ENCODE assay signal across 8 cellular contexts in genomic region chr2:237691200-237691907, GRCh38.
A peak's percentile ranks its signal among the peaks of the same experiment; 100 is the strongest.
DNase-seq lines count a peak whose midpoint lies in the region; ATAC-seq and TF ChIP-seq lines count a peak whose summit lies in the region.

No MANE protein-coding gene starts in this region.

- no peak overlapping the region for H2BK120ac ChIP-seq in mesendoderm (ENCODE audit: low read depth, low read length)

- H3K4me3 ChIP-seq in mesendoderm (ENCODE audit: low read length) (peak overlapping the region; percentile 63), upper lobe of right lung (peak overlapping the region; percentile 79)

- H3K79me1 ChIP-seq in mesendoderm (ENCODE audit: low read length): peaks cover 20% of the 10 kb centered on the region

- H3K56ac ChIP-seq in mesendoderm (ENCODE audit: low read length): peak overlapping the region; percentile 85

- TF ChIP-seq CTCF in upper lobe of right lung (IDR thresholded peaks at IDR 0.05): no peak

- no peaks in the 10 kb centered on the region for H3K9me3 Mint-ChIP-seq in central memory CD8-positive, alpha-beta T cell

- H3K9ac ChIP-seq in mesendoderm (ENCODE audit: low read length): peak overlapping the region; percentile 83

- H3K23ac ChIP-seq in mesendoderm (ENCODE audit: low read length): no peak overlapping the region

- intact Hi-C loops in upper lobe of right lung (cut with DNase I): no loop called here

- no peak overlapping the region for H3K4ac ChIP-seq in mesendoderm (ENCODE audit: low read depth, low read length)

- H2AK5ac ChIP-seq in mesendoderm (ENCODE audit: low read length): no peak overlapping the region

- peaks cover 24% of the 10 kb centered on the region for H3K4me1 ChIP-seq in mesendoderm (ENCODE audit: control insufficient read depth, low read depth, low read length)
- H3K4me1 ChIP-seq in upper lobe of right lung: peaks cover 79% of the 10 kb centered on the region

- H3K36me3 Mint-ChIP-seq in central memory CD8-positive, alpha-beta T cell (ENCODE audit: insufficient read depth): peaks cover 26% of the 10 kb centered on the region

- H3K27me3 ChIP-seq in mesendoderm (ENCODE audit: insufficient read depth, low read length, poor library complexity): no peaks in the 10 kb centered on the region
- no peaks in the 10 kb centered on the region for H3K27me3 ChIP-seq in upper lobe of right lung

- no peak overlapping the region for H2BK5ac ChIP-seq in mesendoderm (ENCODE audit: low read length)

- DNase-seq in HEK293T (ENCODE audit: extremely low spot score) (no peak), NCI-H2227 treated with DMSO at 0.1 percent for 48 hours (lab: John Stamatoyannopoulos, UW) (peak; percentile 49), mesendoderm (no peak), upper lobe of right lung (no peak), MV-4-11 (lab: John Stamatoyannopoulos, UW) (no peak), SHP77 treated with DMSO at 0.1 percent for 48 hours (lab: John Stamatoyannopoulos, UW) (no peak)
- DNase-seq in central memory CD8-positive, alpha-beta T cell (ENCODE audit: low spot score in 2 of 2): peak in 1 of 2 donors; percentile 42

- H3K4me3 Mint-ChIP-seq in central memory CD8-positive, alpha-beta T cell: peak overlapping the region; percentile 74

- peak overlapping the region; percentile 6 for H3K18ac ChIP-seq in mesendoderm (ENCODE audit: low read length)

- H3K4me2 ChIP-seq in mesendoderm (ENCODE audit: low read length): peak overlapping the region; percentile 92

- no CpG with 5 or more reads among the region's 70 CpGs for WGBS in mesendoderm (ENCODE audit: extremely low coverage, insufficient coverage, low lambda C conversion rate)

- H4K8ac ChIP-seq in mesendoderm (ENCODE audit: low read depth, low read length): peak overlapping the region; percentile 90

- CTCF ChIA-PET in HEK293T (lab: Yijun Ruan, JAX): interaction anchor here (0.7 kb wide), 1 partner anchor 16 kb away, joined by 3 read pairs; no protein-coding TSS in a partner anchor

- H3K9me3 ChIP-seq in upper lobe of right lung: no peaks in the 10 kb centered on the region

- H3K27me3 Mint-ChIP-seq in central memory CD8-positive, alpha-beta T cell: no peaks in the 10 kb centered on the region

- H2BK15ac ChIP-seq in mesendoderm (replicated peaks; ENCODE audit: low read depth): no peak overlapping the region

- H3K27ac Mint-ChIP-seq in central memory CD8-positive, alpha-beta T cell (ENCODE audit: low read depth): peak overlapping the region; percentile 99

- H3K4me1 Mint-ChIP-seq in central memory CD8-positive, alpha-beta T cell: peaks cover 69% of the 10 kb centered on the region

- POLR2A ChIA-PET in HEK293T (lab: Yijun Ruan, JAX): interaction anchor here (1.0 to 1.7 kb wide), 3 partner anchors 9 to 35 kb away, joined by 3 to 6 read pairs (median 5); no protein-coding TSS in a partner anchor

- no peak overlapping the region for H4K5ac ChIP-seq in mesendoderm (ENCODE audit: low read length)

- peaks cover 38% of the 10 kb centered on the region for H3K79me2 ChIP-seq in mesendoderm (ENCODE audit: control insufficient read depth, insufficient read depth, low read length)

- ATAC-seq in GM18502 (IDR thresholded peaks at IDR 0.05; ENCODE audit: poor library complexity, unreplicated experiment) (peak; percentile 37), upper lobe of right lung (no peak)
- ATAC-seq in central memory CD8-positive, alpha-beta T cell (replicated peaks; ENCODE audit: extremely low read depth, poor library complexity, severe bottlenecking): no peak

- peak overlapping the region; percentile 68 for H3K27ac ChIP-seq in mesendoderm (ENCODE audit: low read depth, low read length)
- H3K27ac ChIP-seq in upper lobe of right lung: peak overlapping the region; percentile 89

- H3K36me3 ChIP-seq in mesendoderm (ENCODE audit: control insufficient read depth, insufficient read depth, low read length) (no peaks in the 10 kb centered on the region), upper lobe of right lung (no peaks in the 10 kb centered on the region)

TF ChIP-seq in HEK293T, 16 proteins besides CTCF, POLR2A, EP300 and RAD21:
- TF ChIP-seq L3MBTL2 (conservative IDR thresholded peaks at IDR 0.05) (no peak; the same call in 1 of the 2 replicates), PKNOX1 (IDR thresholded peaks at IDR 0.05) (peak; percentile 93)
